In the genomic region with DNA sequence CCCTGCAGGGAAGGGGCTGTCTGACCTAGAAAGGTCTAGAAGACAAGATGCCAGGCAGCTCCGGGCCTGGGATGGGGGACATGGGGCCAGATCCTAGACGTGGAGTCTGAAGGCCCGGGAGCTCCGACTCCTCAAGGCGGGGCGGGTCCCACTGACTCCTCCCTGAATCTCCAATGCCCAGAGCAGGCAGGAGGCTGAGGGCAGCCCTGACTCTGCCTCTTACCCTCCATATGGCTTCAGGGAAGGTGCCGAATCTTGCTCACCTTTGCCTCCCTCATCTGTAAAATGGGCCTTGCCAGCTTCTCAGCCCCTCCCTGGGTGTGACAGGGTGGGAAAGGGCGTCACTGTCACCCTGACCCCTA, we compare ENCODE assay signal across 2 cellular contexts.
TF ChIP-seq lines count a peak whose summit lies in the region.

No MANE protein-coding gene starts in this region.

TF ChIP-seq in A549, 52 proteins besides CTCF, POLR2A, EP300 and RAD21 (continued from another document):
- TF ChIP-seq GATA3 (IDR thresholded peaks at IDR 0.05; ENCODE audit: borderline replicate concordance) (no peak), ZC3H11A (IDR thresholded peaks at IDR 0.05) (no peak)

TF ChIP-seq in Ishikawa, 13 proteins besides CTCF, POLR2A, EP300 and RAD21 (continued from another document):
- TF ChIP-seq TAF1 (IDR thresholded peaks at IDR 0.05; ENCODE audit: low read depth) (no peak), EGR1 (IDR thresholded peaks at IDR 0.05) (no peak), TEAD4 (IDR thresholded peaks at IDR 0.05) (no peak), NFIC (IDR thresholded peaks at IDR 0.05) (no peak), YY1 (IDR thresholded peaks at IDR 0.05; ENCODE audit: low read depth) (no peak), ZBTB7A (IDR thresholded peaks at IDR 0.05; ENCODE audit: low read depth) (no peak), REST (IDR thresholded peaks at IDR 0.05; ENCODE audit: low read depth) (no peak), USF1 (IDR thresholded peaks at IDR 0.05) (no peak)
- TF ChIP-seq, protein P1, sequence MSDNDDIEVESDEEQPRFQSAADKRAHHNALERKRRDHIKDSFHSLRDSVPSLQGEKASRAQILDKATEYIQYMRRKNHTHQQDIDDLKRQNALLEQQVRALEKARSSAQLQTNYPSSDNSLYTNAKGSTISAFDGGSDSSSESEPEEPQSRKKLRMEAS (IDR thresholded peaks at IDR 0.05), result no peak
TF ChIP-seq in Ishikawa: peak in this region for 0.
